ENCODE assay signal across 1 cellular context in the genomic region with DNA sequence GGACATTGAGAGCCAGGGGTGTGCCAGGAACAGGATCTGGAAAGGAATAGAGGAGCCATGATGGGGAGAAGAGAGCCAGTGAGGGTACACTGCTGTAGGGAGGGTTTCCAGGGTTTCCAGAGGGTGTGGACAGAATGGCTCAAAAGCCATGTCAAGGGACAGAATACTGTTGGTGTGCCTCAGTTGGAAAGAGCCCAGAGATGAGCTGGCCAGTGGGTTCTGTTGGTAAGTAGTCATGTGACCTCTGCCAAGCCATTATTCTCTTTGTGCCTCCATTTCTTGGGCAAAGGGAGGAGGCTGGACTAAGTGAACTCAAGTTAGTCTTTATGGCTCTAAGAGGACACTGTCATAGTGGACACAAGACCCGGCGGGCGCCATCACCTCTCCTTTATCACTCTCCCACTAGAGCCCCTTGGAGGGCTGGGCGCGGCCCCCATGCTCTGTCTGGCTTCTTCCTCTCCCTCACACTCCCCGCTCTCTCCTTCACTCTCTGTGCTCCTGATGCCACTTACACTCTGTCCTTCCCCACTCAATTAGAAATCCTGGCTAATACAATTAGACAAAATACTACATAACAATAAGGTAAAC.
TF ChIP-seq lines count a peak whose summit lies in the region.

No MANE protein-coding gene starts in this region.

TF ChIP-seq in GM23338, 12 proteins besides CTCF, POLR2A, EP300 and RAD21 (continued from another document):
- TF ChIP-seq, protein P1, sequence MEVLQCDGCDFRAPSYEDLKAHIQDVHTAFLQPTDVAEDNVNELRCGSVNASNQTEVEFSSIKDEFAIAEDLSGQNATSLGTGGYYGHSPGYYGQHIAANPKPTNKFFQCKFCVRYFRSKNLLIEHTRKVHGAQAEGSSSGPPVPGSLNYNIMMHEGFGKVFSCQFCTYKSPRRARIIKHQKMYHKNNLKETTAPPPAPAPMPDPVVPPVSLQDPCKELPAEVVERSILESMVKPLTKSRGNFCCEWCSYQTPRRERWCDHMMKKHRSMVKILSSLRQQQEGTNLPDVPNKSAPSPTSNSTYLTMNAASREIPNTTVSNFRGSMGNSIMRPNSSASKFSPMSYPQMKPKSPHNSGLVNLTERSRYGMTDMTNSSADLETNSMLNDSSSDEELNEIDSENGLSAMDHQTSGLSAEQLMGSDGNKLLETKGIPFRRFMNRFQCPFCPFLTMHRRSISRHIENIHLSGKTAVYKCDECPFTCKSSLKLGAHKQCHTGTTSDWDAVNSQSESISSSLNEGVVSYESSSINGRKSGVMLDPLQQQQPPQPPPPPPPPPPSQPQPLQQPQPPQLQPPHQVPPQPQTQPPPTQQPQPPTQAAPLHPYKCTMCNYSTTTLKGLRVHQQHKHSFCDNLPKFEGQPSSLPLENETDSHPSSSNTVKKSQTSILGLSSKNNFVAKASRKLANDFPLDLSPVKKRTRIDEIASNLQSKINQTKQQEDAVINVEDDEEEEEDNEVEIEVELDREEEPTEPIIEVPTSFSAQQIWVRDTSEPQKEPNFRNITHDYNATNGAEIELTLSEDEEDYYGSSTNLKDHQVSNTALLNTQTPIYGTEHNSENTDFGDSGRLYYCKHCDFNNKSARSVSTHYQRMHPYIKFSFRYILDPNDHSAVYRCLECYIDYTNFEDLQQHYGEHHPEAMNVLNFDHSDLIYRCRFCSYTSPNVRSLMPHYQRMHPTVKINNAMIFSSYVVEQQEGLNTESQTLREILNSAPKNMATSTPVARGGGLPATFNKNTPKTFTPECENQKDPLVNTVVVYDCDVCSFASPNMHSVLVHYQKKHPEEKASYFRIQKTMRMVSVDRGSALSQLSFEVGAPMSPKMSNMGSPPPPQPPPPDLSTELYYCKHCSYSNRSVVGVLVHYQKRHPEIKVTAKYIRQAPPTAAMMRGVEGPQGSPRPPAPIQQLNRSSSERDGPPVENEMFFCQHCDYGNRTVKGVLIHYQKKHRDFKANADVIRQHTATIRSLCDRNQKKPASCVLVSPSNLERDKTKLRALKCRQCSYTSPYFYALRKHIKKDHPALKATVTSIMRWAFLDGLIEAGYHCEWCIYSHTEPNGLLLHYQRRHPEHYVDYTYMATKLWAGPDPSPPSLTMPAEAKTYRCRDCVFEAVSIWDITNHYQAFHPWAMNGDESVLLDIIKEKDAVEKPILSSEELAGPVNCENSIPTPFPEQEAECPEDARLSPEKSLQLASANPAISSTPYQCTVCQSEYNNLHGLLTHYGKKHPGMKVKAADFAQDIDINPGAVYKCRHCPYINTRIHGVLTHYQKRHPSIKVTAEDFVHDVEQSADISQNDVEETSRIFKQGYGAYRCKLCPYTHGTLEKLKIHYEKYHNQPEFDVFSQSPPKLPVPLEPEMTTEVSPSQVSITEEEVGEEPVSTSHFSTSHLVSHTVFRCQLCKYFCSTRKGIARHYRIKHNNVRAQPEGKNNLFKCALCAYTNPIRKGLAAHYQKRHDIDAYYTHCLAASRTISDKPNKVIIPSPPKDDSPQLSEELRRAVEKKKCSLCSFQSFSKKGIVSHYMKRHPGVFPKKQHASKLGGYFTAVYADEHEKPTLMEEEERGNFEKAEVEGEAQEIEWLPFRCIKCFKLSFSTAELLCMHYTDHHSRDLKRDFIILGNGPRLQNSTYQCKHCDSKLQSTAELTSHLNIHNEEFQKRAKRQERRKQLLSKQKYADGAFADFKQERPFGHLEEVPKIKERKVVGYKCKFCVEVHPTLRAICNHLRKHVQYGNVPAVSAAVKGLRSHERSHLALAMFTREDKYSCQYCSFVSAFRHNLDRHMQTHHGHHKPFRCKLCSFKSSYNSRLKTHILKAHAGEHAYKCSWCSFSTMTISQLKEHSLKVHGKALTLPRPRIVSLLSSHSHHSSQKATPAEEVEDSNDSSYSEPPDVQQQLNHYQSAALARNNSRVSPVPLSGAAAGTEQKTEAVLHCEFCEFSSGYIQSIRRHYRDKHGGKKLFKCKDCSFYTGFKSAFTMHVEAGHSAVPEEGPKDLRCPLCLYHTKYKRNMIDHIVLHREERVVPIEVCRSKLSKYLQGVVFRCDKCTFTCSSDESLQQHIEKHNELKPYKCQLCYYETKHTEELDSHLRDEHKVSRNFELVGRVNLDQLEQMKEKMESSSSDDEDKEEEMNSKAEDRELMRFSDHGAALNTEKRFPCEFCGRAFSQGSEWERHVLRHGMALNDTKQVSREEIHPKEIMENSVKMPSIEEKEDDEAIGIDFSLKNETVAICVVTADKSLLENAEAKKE (CRISPR knock-in tag; IDR thresholded peaks at IDR 0.05): no peak
- TF ChIP-seq JUNB (IDR thresholded peaks at IDR 0.05; ENCODE audit: unreplicated experiment) (no peak), ZNF331 (CRISPR knock-in tag; IDR thresholded peaks at IDR 0.05; ENCODE audit: low read depth) (no peak), POLR2AphosphoS5 (IDR thresholded peaks at IDR 0.05; ENCODE audit: low read depth) (no peak), ZNF114 (CRISPR knock-in tag; IDR thresholded peaks at IDR 0.05) (no peak), EZH2phosphoT487 (IDR thresholded peaks at IDR 0.05; ENCODE audit: unreplicated experiment) (no peak), CREB1 (CRISPR knock-in tag; IDR thresholded peaks at IDR 0.05; ENCODE audit: low read depth) (no peak), STAT1 (IDR thresholded peaks at IDR 0.05; ENCODE audit: unreplicated experiment) (no peak), REST (IDR thresholded peaks at IDR 0.05; ENCODE audit: unreplicated experiment) (no peak)
